Comparison of ENCODE assay signal across 8 cellular contexts in genomic region chr5:132830436-132831094, GRCh38. TPM values are rescaled to one million over a fixed set of nuclear protein-coding genes. Genes with fewer than 3 reads are reported as not detected.
DNase-seq lines count a peak whose midpoint lies in the region; ATAC-seq and TF ChIP-seq lines count a peak whose summit lies in the region.

A gene with protein sequence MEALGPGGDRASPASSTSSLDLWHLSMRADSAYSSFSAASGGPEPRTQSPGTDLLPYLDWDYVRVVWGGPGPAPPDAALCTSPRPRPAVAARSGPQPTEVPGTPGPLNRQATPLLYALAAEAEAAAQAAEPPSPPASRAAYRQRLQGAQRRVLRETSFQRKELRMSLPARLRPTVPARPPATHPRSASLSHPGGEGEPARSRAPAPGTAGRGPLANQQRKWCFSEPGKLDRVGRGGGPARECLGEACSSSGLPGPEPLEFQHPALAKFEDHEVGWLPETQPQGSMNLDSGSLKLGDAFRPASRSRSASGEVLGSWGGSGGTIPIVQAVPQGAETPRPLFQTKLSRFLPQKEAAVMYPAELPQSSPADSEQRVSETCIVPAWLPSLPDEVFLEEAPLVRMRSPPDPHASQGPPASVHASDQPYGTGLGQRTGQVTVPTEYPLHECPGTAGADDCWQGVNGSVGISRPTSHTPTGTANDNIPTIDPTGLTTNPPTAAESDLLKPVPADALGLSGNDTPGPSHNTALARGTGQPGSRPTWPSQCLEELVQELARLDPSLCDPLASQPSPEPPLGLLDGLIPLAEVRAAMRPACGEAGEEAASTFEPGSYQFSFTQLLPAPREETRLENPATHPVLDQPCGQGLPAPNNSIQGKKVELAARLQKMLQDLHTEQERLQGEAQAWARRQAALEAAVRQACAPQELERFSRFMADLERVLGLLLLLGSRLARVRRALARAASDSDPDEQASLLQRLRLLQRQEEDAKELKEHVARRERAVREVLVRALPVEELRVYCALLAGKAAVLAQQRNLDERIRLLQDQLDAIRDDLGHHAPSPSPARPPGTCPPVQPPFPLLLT (minus strand): TSS chr5:132830647. CDS start chr5:132826140, 4,507 bp downstream.

- H3K27me3 ChIP-seq in GM23338 (ENCODE audit: insufficient read depth) (peaks cover 76% of the 10 kb centered on the region), gastroesophageal sphincter (peaks cover 5% of the 10 kb centered on the region), neuronal stem cell (ENCODE audit: control insufficient read depth in 3 of 3, insufficient read depth in 3 of 3, low read depth in 1 of 3, low read length in 3 of 3) (peaks cover 8 to 90% (median 56%) of the 10 kb centered on the region in 3 experiments)

- H3K36me3 ChIP-seq in GM23338 (ENCODE audit: insufficient read depth), result no peaks in the 10 kb centered on the region
- no peaks in the 10 kb centered on the region for H3K36me3 ChIP-seq in KOPT-K1 (ENCODE audit: insufficient read depth, low read length)
- peaks cover 0 to 11% of the 10 kb centered on the region in 2 donors for H3K36me3 ChIP-seq in gastroesophageal sphincter
- no peaks in the 10 kb centered on the region for H3K36me3 ChIP-seq in neuronal stem cell (replicated peaks in 1 of 2; ENCODE audit: control insufficient read depth in 2 of 2, insufficient read depth in 2 of 2, low read length in 2 of 2)

- H2BK12ac ChIP-seq in neuronal stem cell (ENCODE audit: low read length), result no peak within 1 kb of the TSS

- TF ChIP-seq EP300 in gastroesophageal sphincter (IDR thresholded peaks at IDR 0.05), result no peak

- no peak within 1 kb of the TSS for H3K14ac ChIP-seq in neuronal stem cell (ENCODE audit: low read length)

- H3K4me3 ChIP-seq in GM23338 (peak within 1 kb of the TSS; percentile 73), gastroesophageal sphincter (peak within 1 kb of the TSS; percentile 50 to 92), neuronal stem cell (ENCODE audit: low read length in 2 of 2) (peak within 1 kb of the TSS; percentile 47 to 87)

- peaks cover 5% of the 10 kb centered on the region for H3K4me1 ChIP-seq in GM23338 (ENCODE audit: insufficient read depth)
- H3K4me1 ChIP-seq in gastroesophageal sphincter, result peaks cover 0 to 34% (median 7%) of the 10 kb centered on the region in 3 donors
- peaks cover 0 to 4% of the 10 kb centered on the region in 2 donors for H3K4me1 ChIP-seq in neuronal stem cell (ENCODE audit: control insufficient read depth in 2 of 2, insufficient read depth in 1 of 2, low read depth in 1 of 2, low read length in 2 of 2)

- H2AK5ac ChIP-seq in neuronal stem cell (ENCODE audit: low read depth, low read length), result peak within 1 kb of the TSS; percentile 0

- peak within 1 kb of the TSS; percentile 89 for H3K9ac ChIP-seq in neuronal stem cell (ENCODE audit: low read depth, low read length, poor library complexity)

- H3K23ac ChIP-seq in neuronal stem cell (ENCODE audit: low read depth, low read length, poor library complexity), result peak within 1 kb of the TSS; percentile 94

- no peak within 1 kb of the TSS for H3K27ac ChIP-seq in GM23338 (ENCODE audit: low read depth)
- peak within 1 kb of the TSS; percentile 31 for H3K27ac ChIP-seq in KOPT-K1 (ENCODE audit: low read depth, low read length, poor library complexity, severe bottlenecking)
- H3K27ac ChIP-seq in gastroesophageal sphincter, result peak within 1 kb of the TSS; percentile 2 to 88 (median 86)
- H3K27ac ChIP-seq in neuronal stem cell (replicated peaks; ENCODE audit: low read length), result no peak within 1 kb of the TSS

- H4K20me1 ChIP-seq in GM23338 (replicated peaks; ENCODE audit: insufficient read depth), result no peaks in the 10 kb centered on the region

- TF ChIP-seq CTCF in GM23338 (conservative IDR thresholded peaks at IDR 0.05; ENCODE audit: low read depth in 2 of 2) (no peak), gastroesophageal sphincter (IDR thresholded peaks at IDR 0.05) (no peak)

- H3K4me2 ChIP-seq in GM23338 (peak within 1 kb of the TSS; percentile 86), neuronal stem cell (ENCODE audit: insufficient read depth, low read length, poor library complexity, severe bottlenecking) (peak within 1 kb of the TSS; percentile 72)

- H3K27me3 Mint-ChIP-seq in activated naive CD4-positive, alpha-beta T cell treated with anti-CD3 and anti-CD28 coated beads for 36 hours (ENCODE audit: low read depth), result peaks cover 48% of the 10 kb centered on the region
- H3K27me3 Mint-ChIP-seq in GM23338 (ENCODE audit: insufficient read depth, low read depth, poor library complexity), result peaks cover 59% of the 10 kb centered on the region
- peaks cover 46% of the 10 kb centered on the region for H3K27me3 Mint-ChIP-seq in activated CD8-positive, alpha-beta memory T cell treated with anti-CD3 and anti-CD28 coated beads, Interleukin-2, amount 10 ng/mL, durations not matched to agents 7 days and 5 days

- TF ChIP-seq POLR2A in gastroesophageal sphincter (IDR thresholded peaks at IDR 0.05), result no peak

- CTCF ChIA-PET in activated naive CD4-positive, alpha-beta T cell treated with anti-CD3 and anti-CD28 coated beads for 36 hours (lab: Charles Lee), result interaction anchor here (0.8 to 4.6 kb wide), 5 partner anchors 11 to 53 kb away, joined by 3 to 45 read pairs (median 5); no protein-coding TSS in a partner anchor
- CTCF ChIA-PET in activated CD8-positive, alpha-beta memory T cell treated with anti-CD3 and anti-CD28 coated beads, Interleukin-2, amount 10 ng/mL, durations not matched to agents 7 days and 5 days (lab: Charles Lee), result interaction anchor here (0.7 to 6.8 kb wide), 18 partner anchors 9 to 1100 kb away, joined by 3 to 60 read pairs (median 4); partner anchors contain the start of genes GDF9 and UQCRQ

- H4K8ac ChIP-seq in neuronal stem cell (ENCODE audit: low read depth, low read length), result peak within 1 kb of the TSS; percentile 74

- H3K79me2 ChIP-seq in GM23338 (replicated peaks; ENCODE audit: insufficient read depth), result no peaks in the 10 kb centered on the region

- H3K79me1 ChIP-seq in neuronal stem cell (ENCODE audit: low read depth, low read length), result peaks cover 3% of the 10 kb centered on the region

- H2BK120ac ChIP-seq in neuronal stem cell (ENCODE audit: low read depth, low read length), result peak within 1 kb of the TSS; percentile 35

- DNase-seq in activated naive CD4-positive, alpha-beta T cell treated with anti-CD3 and anti-CD28 coated beads for 36 hours, result no peak
- DNase-seq in activated naive CD4-positive, alpha-beta T cell (lab: John Stamatoyannopoulos, UW), result no peak
- DNase-seq in GM23338 (ENCODE audit: low spot score) (peak; percentile 86), neuronal stem cell (ENCODE audit: low spot score) (no peak), putamen (ENCODE audit: low spot score) (no peak)
- peak; percentile 49 for DNase-seq in activated CD8-positive, alpha-beta memory T cell treated with anti-CD3 and anti-CD28 coated beads, Interleukin-2, amount 10 ng/mL, durations not matched to agents 7 days and 5 days

- H3K18ac ChIP-seq in neuronal stem cell (ENCODE audit: low read length), result peak within 1 kb of the TSS; percentile 98

- ATAC-seq in GM23338 (peak; percentile 58), gastroesophageal sphincter (peak; percentile 76)
- peak; percentile 43 for ATAC-seq in activated CD8-positive, alpha-beta memory T cell treated with anti-CD3 and anti-CD28 coated beads, Interleukin-2, amount 10 ng/mL, durations not matched to agents 7 days and 5 days

- no peak within 1 kb of the TSS for H3K4ac ChIP-seq in neuronal stem cell (ENCODE audit: low read length)

- 9 to 41% methylated on average over 4 to 9 of the region's 78 CpGs for WGBS in gastroesophageal sphincter (ENCODE audit: low coverage in 1 of 2), 2 donors
- WGBS in neuronal stem cell (ENCODE audit: extremely low coverage in 2 of 2, insufficient read length in 2 of 2, insufficient replicate concordance in 1 of 2), 2 donors, result no CpG with 5 or more reads among the region's 78 CpGs

- no peak within 1 kb of the TSS for H2BK5ac ChIP-seq in neuronal stem cell (ENCODE audit: low read length)

- H3K27ac Mint-ChIP-seq in activated naive CD4-positive, alpha-beta T cell treated with anti-CD3 and anti-CD28 coated beads for 36 hours, result no peak within 1 kb of the TSS
- H3K27ac Mint-ChIP-seq in GM23338, result no peak within 1 kb of the TSS
- H3K27ac Mint-ChIP-seq in activated CD8-positive, alpha-beta memory T cell treated with anti-CD3 and anti-CD28 coated beads, Interleukin-2, amount 10 ng/mL, durations not matched to agents 7 days and 5 days, result peak within 1 kb of the TSS; percentile 73

- H3F3A ChIP-seq in GM23338 (replicated peaks; ENCODE audit: low read depth), result 0 out of 2 replicates have a peak, but pooled peaks cover 7% of the 10 kb centered on the region

- H3K4me3 Mint-ChIP-seq in activated naive CD4-positive, alpha-beta T cell treated with anti-CD3 and anti-CD28 coated beads for 36 hours, result peak within 1 kb of the TSS; percentile 79
- H3K4me3 Mint-ChIP-seq in GM23338, result peak within 1 kb of the TSS; percentile 80
- H3K4me3 Mint-ChIP-seq in activated CD8-positive, alpha-beta memory T cell treated with anti-CD3 and anti-CD28 coated beads, Interleukin-2, amount 10 ng/mL, durations not matched to agents 7 days and 5 days, result peak within 1 kb of the TSS; percentile 79

- no peaks in the 10 kb centered on the region for H3K9me3 Mint-ChIP-seq in activated naive CD4-positive, alpha-beta T cell treated with anti-CD3 and anti-CD28 coated beads for 36 hours
- no peaks in the 10 kb centered on the region for H3K9me3 Mint-ChIP-seq in GM23338
- no peaks in the 10 kb centered on the region for H3K9me3 Mint-ChIP-seq in activated CD8-positive, alpha-beta memory T cell treated with anti-CD3 and anti-CD28 coated beads, Interleukin-2, amount 10 ng/mL, durations not matched to agents 7 days and 5 days (ENCODE audit: low read depth)

- peak within 1 kb of the TSS; percentile 94 for H2AFZ ChIP-seq in GM23338
- peak within 1 kb of the TSS; percentile 95 for H2AFZ ChIP-seq in neuronal stem cell (ENCODE audit: low read length)

- intact Hi-C loops in activated naive CD4-positive, alpha-beta T cell treated with anti-CD3 and anti-CD28 coated beads for 36 hours (cut with micrococcal nuclease), result loop anchor here (1.0 kb wide), 3 partner anchors 36 to 222 kb away; partner anchors contain the start of genes GDF9, HSPA4 and UQCRQ

- H3K9me2 ChIP-seq in GM23338 (ENCODE audit: insufficient read depth), result no peaks in the 10 kb centered on the region

- no peak within 1 kb of the TSS for H4K91ac ChIP-seq in neuronal stem cell (ENCODE audit: low read depth, low read length, poor library complexity)

- peak within 1 kb of the TSS; percentile 20 for H2BK15ac ChIP-seq in neuronal stem cell (ENCODE audit: low read length)

- H3K4me1 Mint-ChIP-seq in activated naive CD4-positive, alpha-beta T cell treated with anti-CD3 and anti-CD28 coated beads for 36 hours (ENCODE audit: low read depth), result peaks cover 4% of the 10 kb centered on the region
- peaks cover 12% of the 10 kb centered on the region for H3K4me1 Mint-ChIP-seq in GM23338
- H3K4me1 Mint-ChIP-seq in activated CD8-positive, alpha-beta memory T cell treated with anti-CD3 and anti-CD28 coated beads, Interleukin-2, amount 10 ng/mL, durations not matched to agents 7 days and 5 days, result peaks cover 17% of the 10 kb centered on the region

- H3K9me3 ChIP-seq in KOPT-K1 (ENCODE audit: insufficient read depth, low read length, poor library complexity, severe bottlenecking) (no peaks in the 10 kb centered on the region), gastroesophageal sphincter (no peaks in the 10 kb centered on the region), neuronal stem cell (replicated peaks in 1 of 2; ENCODE audit: control insufficient read depth in 2 of 2, insufficient read depth in 1 of 2, low read depth in 1 of 2, low read length in 2 of 2) (no peaks in the 10 kb centered on the region)

- H3K36me3 Mint-ChIP-seq in activated naive CD4-positive, alpha-beta T cell treated with anti-CD3 and anti-CD28 coated beads for 36 hours (ENCODE audit: low read depth), result no peaks in the 10 kb centered on the region
- H3K36me3 Mint-ChIP-seq in GM23338 (ENCODE audit: low read depth), result no peaks in the 10 kb centered on the region; the same call in 2 of the 3 replicates
- H3K36me3 Mint-ChIP-seq in activated CD8-positive, alpha-beta memory T cell treated with anti-CD3 and anti-CD28 coated beads, Interleukin-2, amount 10 ng/mL, durations not matched to agents 7 days and 5 days, result no peaks in the 10 kb centered on the region

RNA-seq across cellular contexts. Expression of the gene that starts here (rescaled TPM):
- under 1 TPM; 0.21 to 0.64 TPM for total RNA-seq in activated naive CD4-positive, alpha-beta T cell treated with anti-CD3 and anti-CD28 coated beads for 36 hours
- 4.3 and 5.4 TPM in 2 replicates for total RNA-seq in GM23338 (2014; rRNA removed; shearing (Covaris generic))
- polyA plus RNA-seq in GM23338 (2016; fragmentation: Nextera tagmentation; extraction: Ambion mirVana), result 2.5 and 2.6 TPM in 2 replicates
- total RNA-seq in activated CD8-positive, alpha-beta memory T cell treated with anti-CD3 and anti-CD28 coated beads, Interleukin-2, amount 10 ng/mL, durations not matched to agents 7 days and 5 days, result 10 to 100 TPM in 1 of 2 experiments, 1 to 10 TPM in 1; 4.4 to 11.5 TPM
- total RNA-seq in gastroesophageal sphincter, result 10 to 100 TPM in 1 of 4 donors, 1 to 10 TPM in 3; 5.8 to 10.3 (median 6.5) TPM
- 1.7 TPM for polyA plus RNA-seq in neuronal stem cell (2013, experiment 1 of 2)
- 1.8 TPM for polyA plus RNA-seq in neuronal stem cell (2013, experiment 2 of 2)

Comparison
In these comparisons a context has a peak if more than half of its experiments do, and no peak if none do; other contexts are left out.
1. DNase-seq: peak in GM23338 (single experiment) and activated CD8-positive, alpha-beta memory T cell treated with anti-CD3 and anti-CD28 coated beads, Interleukin-2, amount 10 ng/mL, durations not matched to agents 7 days and 5 days (single experiment); none in activated naive CD4-positive, alpha-beta T cell treated with anti-CD3 and anti-CD28 coated beads for 36 hours (single experiment), activated naive CD4-positive, alpha-beta T cell (0 of 4), neuronal stem cell (single experiment) and putamen (single experiment).
2. H3K27ac ChIP-seq: peak in KOPT-K1 (single experiment) and gastroesophageal sphincter (4 of 4); none in GM23338 (single experiment) and neuronal stem cell (single experiment).
3. Peak in every context shown above with its lines, with median percentiles within 50 percentile points of each other: H3K4me3 Mint-ChIP-seq, ATAC-seq and H3K4me3 ChIP-seq.